ENCODE assay signal across 15 cellular contexts in the genomic region with DNA sequence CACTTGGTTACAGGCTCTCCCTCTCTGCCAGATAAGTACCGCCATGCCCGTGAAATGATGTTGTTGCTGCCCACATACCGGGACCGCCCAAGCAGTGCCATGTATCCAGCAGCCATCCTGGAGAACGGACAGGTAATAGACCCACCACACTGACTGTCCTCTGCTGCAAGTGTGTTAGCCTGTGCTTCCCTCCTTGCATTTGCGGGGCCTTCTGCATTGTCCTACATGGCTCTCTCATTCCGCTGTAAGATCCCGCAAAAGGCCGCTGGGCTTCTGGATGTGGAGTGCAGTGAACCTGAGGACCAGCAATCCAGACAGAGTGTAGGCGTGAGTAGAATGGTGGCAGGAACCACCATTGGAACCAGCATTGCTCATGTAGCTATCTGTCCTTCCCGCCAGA. TPM values are rescaled to one million over a fixed set of nuclear protein-coding genes. Genes with fewer than 3 reads are reported as not detected.
DNase-seq lines count a peak whose midpoint lies in the region; ATAC-seq and TF ChIP-seq lines count a peak whose summit lies in the region.
"Had no signal": no experiment of that assay in that cellular context is flagged by ENCODE, and none has a peak within 500 bp of the region (broad histone marks: within the 10 kb centered on the region; RNA-seq: fewer than 3 reads in every experiment).

No MANE protein-coding gene starts in this region.

- H3K4ac ChIP-seq in IMR-90 (ENCODE audit: low read depth, low read length): no peak overlapping the region

- H2BK20ac ChIP-seq in IMR-90 (ENCODE audit: low read depth, low read length): no peak overlapping the region

- H3K4me1 ChIP-seq in IMR-90 (ENCODE audit: control insufficient read depth, insufficient read depth, low read length) (no peaks in the 10 kb centered on the region), aorta (ENCODE audit: control insufficient read depth in 1 of 2, insufficient read depth in 2 of 2, low read length in 2 of 2) (no peaks in the 10 kb centered on the region)

- H2AK9ac ChIP-seq in IMR-90 (replicated peaks; ENCODE audit: low read depth, low read length, poor library complexity): no peak overlapping the region

- no peak overlapping the region for H2BK15ac ChIP-seq in IMR-90 (ENCODE audit: low read depth, low read length)

- TF ChIP-seq CTCF in IMR-90 (conservative IDR thresholded peaks at IDR 0.05; ENCODE audit: low read depth, low read length): no peak
- TF ChIP-seq CTCF in glutamatergic neuron (IDR thresholded peaks at IDR 0.05; ENCODE audit: partially characterized antibody, unreplicated experiment): no peak

- H3K4me3 ChIP-seq in IMR-90 (ENCODE audit: insufficient read depth, low read depth, low read length) (no peak overlapping the region), aorta (ENCODE audit: low read length in 2 of 2) (no peak overlapping the region)
- H3K4me3 ChIP-seq: BLaER1, GM23338 had no signal

- H2BK120ac ChIP-seq in IMR-90 (ENCODE audit: low read depth, low read length): no peak overlapping the region

- no peak overlapping the region for H3K18ac ChIP-seq in IMR-90 (ENCODE audit: low read depth, low read length)

- H3K9me1 ChIP-seq in IMR-90 (ENCODE audit: insufficient read depth, low read length): no peaks in the 10 kb centered on the region

- WGBS in IMR-90 (ENCODE audit: extremely low coverage in 2 of 2, insufficient read length in 1 of 2), 2 experiments: 81% methylated on average over 5 of the region's 11 CpGs; no CpG with 5 or more reads in 1 of the 2 experiments
- 93 to 94% methylated on average over 11 of the region's 11 CpGs for WGBS in aorta, 2 donors

- H3K9me3 Mint-ChIP-seq in activated T-cell treated with anti-CD3 and anti-CD28 coated beads, Interleukin-2, amount 50 U/mL, for 24 hours: no peaks in the 10 kb centered on the region
- peaks cover 7% of the 10 kb centered on the region for H3K9me3 Mint-ChIP-seq in glutamatergic neuron (ENCODE audit: unreplicated experiment)
- H3K9me3 Mint-ChIP-seq: CD8-positive, alpha-beta T cell; GM23338 had no signal

- dilution Hi-C loops in IMR-90 (cut with HindIII; ENCODE audit: low sequenced_read_pairs, unreplicated experiment): loop anchor here (25.0 kb wide), 1 partner anchor 262 kb away; no protein-coding TSS in a partner anchor

- no peak overlapping the region for H4K91ac ChIP-seq in IMR-90 (ENCODE audit: insufficient read depth, low read depth, low read length)

- no peak overlapping the region for H3K23ac ChIP-seq in IMR-90 (ENCODE audit: low read depth, low read length)

- DNase-seq in activated T-cell treated with anti-CD3 and anti-CD28 coated beads, Interleukin-2, amount 50 U/mL, for 24 hours: peak; percentile 24
- no peak for DNase-seq in activated T-cell treated with anti-CD3 and anti-CD28 coated beads, Interleukin-2, amount 50 U/mL, for 1 hour
- DNase-seq in IMR-90 (no peak), glutamatergic neuron (peak; percentile 2), aorta (peak; percentile 18 to 38), OCI-M2 (lab: John Stamatoyannopoulos, UW; ENCODE audit: unreplicated experiment) (no peak)
- DNase-seq: 8988T; Calu3; CD8-positive, alpha-beta T cell; DMS79 treated with DMSO at 0.1 percent for 48 hours; GF-D8; HCEC 1CT had no signal

- H3K14ac ChIP-seq in IMR-90 (replicated peaks; ENCODE audit: low read depth, low read length): no peak overlapping the region

- no peaks in the 10 kb centered on the region for H3K36me3 Mint-ChIP-seq in activated T-cell treated with anti-CD3 and anti-CD28 coated beads, Interleukin-2, amount 50 U/mL, for 24 hours (ENCODE audit: low read depth)
- H3K36me3 Mint-ChIP-seq in glutamatergic neuron (ENCODE audit: unreplicated experiment): peaks cover 5% of the 10 kb centered on the region
- H3K36me3 Mint-ChIP-seq: CD8-positive, alpha-beta T cell had no signal

- peaks cover 2% of the 10 kb centered on the region for H3K4me1 Mint-ChIP-seq in activated T-cell treated with anti-CD3 and anti-CD28 coated beads, Interleukin-2, amount 50 U/mL, for 24 hours (ENCODE audit: low read depth)
- peaks cover 6% of the 10 kb centered on the region for H3K4me1 Mint-ChIP-seq in glutamatergic neuron (ENCODE audit: low read depth, unreplicated experiment)
- H3K4me1 Mint-ChIP-seq: GM23338 had no signal

- no peak for TF ChIP-seq POLR2A in IMR-90 (IDR thresholded peaks at IDR 0.05; ENCODE audit: low read depth, low read length)

- no peaks in the 10 kb centered on the region for H3K79me1 ChIP-seq in IMR-90 (ENCODE audit: low read depth in 1 of 2, low read length in 2 of 2)

- no peak overlapping the region for H3K4me3 Mint-ChIP-seq in activated T-cell treated with anti-CD3 and anti-CD28 coated beads, Interleukin-2, amount 50 U/mL, for 24 hours
- no peak overlapping the region for H3K4me3 Mint-ChIP-seq in glutamatergic neuron (ENCODE audit: unreplicated experiment)
- H3K4me3 Mint-ChIP-seq: CD8-positive, alpha-beta T cell; GM23338 had no signal

- H3K9ac ChIP-seq in IMR-90 (ENCODE audit: low read depth, low read length): no peak overlapping the region
- H3K9ac ChIP-seq: BLaER1 had no signal

- H4K5ac ChIP-seq in IMR-90 (ENCODE audit: low read depth, low read length): no peak overlapping the region

- H3K27ac ChIP-seq in IMR-90 (ENCODE audit: insufficient read depth, low read length): no peak overlapping the region
- no peak overlapping the region for H3K27ac ChIP-seq in aorta (ENCODE audit: low read depth in 1 of 2, low read length in 2 of 2)
- H3K27ac ChIP-seq: BLaER1 had no signal

- no peak overlapping the region for H3K4me2 ChIP-seq in IMR-90 (ENCODE audit: low read depth, low read length)
- H3K4me2 ChIP-seq: BLaER1, GM23338 had no signal

- H4K20me1 ChIP-seq in IMR-90 (ENCODE audit: insufficient read depth, low read length): no peaks in the 10 kb centered on the region
- H4K20me1 ChIP-seq: BLaER1 had no signal

- no peak for TF ChIP-seq RAD21 in IMR-90 (IDR thresholded peaks at IDR 0.05; ENCODE audit: low read length)

- no peak overlapping the region for H3K27ac Mint-ChIP-seq in activated T-cell treated with anti-CD3 and anti-CD28 coated beads, Interleukin-2, amount 50 U/mL, for 24 hours
- H3K27ac Mint-ChIP-seq in glutamatergic neuron (ENCODE audit: unreplicated experiment): no peak overlapping the region
- H3K27ac Mint-ChIP-seq: CD8-positive, alpha-beta T cell; GM23338 had no signal

- H3K9me3 ChIP-seq in IMR-90 (ENCODE audit: control insufficient read depth, insufficient read depth, low read length) (no peaks in the 10 kb centered on the region), aorta (ENCODE audit: control insufficient read depth, low read length) (no peaks in the 10 kb centered on the region)
- H3K9me3 ChIP-seq: BLaER1 had no signal

- peak overlapping the region; percentile 47 for H2AFZ ChIP-seq in IMR-90 (replicated peaks; ENCODE audit: low read length, poor library complexity)
- H2AFZ ChIP-seq: GM23338 had no signal

- no peak overlapping the region for H2BK5ac ChIP-seq in IMR-90 (ENCODE audit: low read depth, low read length, poor library complexity, severe bottlenecking)

- POLR2A ChIA-PET in IMR-90 (lab: Charles Lee; ENCODE audit: unreplicated experiment): no interaction called here

- no peaks in the 10 kb centered on the region for H3K27me3 Mint-ChIP-seq in activated T-cell treated with anti-CD3 and anti-CD28 coated beads, Interleukin-2, amount 50 U/mL, for 24 hours
- H3K27me3 Mint-ChIP-seq in glutamatergic neuron (ENCODE audit: unreplicated experiment): peaks cover 2% of the 10 kb centered on the region

- CTCF ChIA-PET in IMR-90 (lab: Yijun Ruan, JAX): no interaction called here

- BruUV-seq in IMR-90 (replicated peaks; lab: Mats Ljungman, UMichigan): no TSS peak

- intact Hi-C loops in IMR-90 (cut with micrococcal nuclease): no loop called here
- intact Hi-C loops in aorta (cut with DNase I): loop anchor here (5.0 to 10.0 kb wide), 4 partner anchors 267 to 800 kb away; a partner anchor contains a TSS

- H2AK5ac ChIP-seq in IMR-90 (ENCODE audit: low read depth, low read length): no peak overlapping the region

- H3K36me3 ChIP-seq in IMR-90 (ENCODE audit: control insufficient read depth, insufficient read depth, low read length) (no peaks in the 10 kb centered on the region), aorta (ENCODE audit: control insufficient read depth in 1 of 2, insufficient read depth in 2 of 2, low read length in 1 of 2) (no peaks in the 10 kb centered on the region)
- H3K36me3 ChIP-seq: BLaER1 had no signal

- peaks cover 12% of the 10 kb centered on the region for H3K27me3 ChIP-seq in IMR-90 (ENCODE audit: control insufficient read depth, insufficient read depth, low read length)
- no peaks in the 10 kb centered on the region for H3K27me3 ChIP-seq in aorta (ENCODE audit: control insufficient read depth in 1 of 2, insufficient read depth in 2 of 2, low read length in 1 of 2)
- H3K27me3 ChIP-seq: BLaER1 had no signal

- in situ Hi-C loops in IMR-90 (cut with MboI; ENCODE audit: low sequenced_read_pairs): loop anchor here (5.0 to 10.0 kb wide), 4 partner anchors 277 to 802 kb away; a partner anchor contains a TSS

- ATAC-seq in IMR-90 (ENCODE audit: low read depth) (no peak), aorta (ENCODE audit: low FRiP score) (no peak), HG02884 (IDR thresholded peaks at IDR 0.05; ENCODE audit: unreplicated experiment) (no peak)
- ATAC-seq: CD8-positive, alpha-beta T cell; GM23338 had no signal

- H3K56ac ChIP-seq in IMR-90 (ENCODE audit: extremely low read depth, insufficient read depth, low read length): no peak overlapping the region

- no peak overlapping the region for H4K8ac ChIP-seq in IMR-90 (ENCODE audit: low read depth in 2 of 2, low read length in 2 of 2)

TF ChIP-seq in IMR-90, 13 proteins besides CTCF, POLR2A, EP300 and RAD21 (continues in another document):
- no peak for TF ChIP-seq MAFK (IDR thresholded peaks at IDR 0.05; ENCODE audit: low read depth, low read length)
- TF ChIP-seq NFE2L2 (IDR thresholded peaks at IDR 0.05; ENCODE audit: low read depth, low read length): no peak
- TF ChIP-seq BHLHE40 (IDR thresholded peaks at IDR 0.05; ENCODE audit: low read depth, low read length): no peak
- no peak for TF ChIP-seq CEBPB (IDR thresholded peaks at IDR 0.05; ENCODE audit: low read depth, low read length)
- no peak for TF ChIP-seq SMC3 (IDR thresholded peaks at IDR 0.05; ENCODE audit: low read depth, low read length)
- TF ChIP-seq RCOR1 (IDR thresholded peaks at IDR 0.05; ENCODE audit: insufficient replicate concordance, low read length): no peak

RNA-seq across cellular contexts. Expression of a gene that starts 10.6 kb away (rescaled TPM):
- total RNA-seq in IMR-90 (2012; rRNA removed) (65.4 and 78.9 TPM in 2 replicates), glutamatergic neuron (ENCODE audit: unreplicated experiment) (104 TPM), aorta (100 to 1,000 TPM in 1 of 2 donors, 10 to 100 TPM in 1; 78.9 to 108 TPM)
- polyA plus RNA-seq in IMR-90 (2012; rRNA removed) (122 and 131 TPM in 2 replicates), aorta (10 to 100 TPM; 47.7 to 67.1 TPM)
- 40.5 and 61.4 TPM in 2 replicates for polyA plus RNA-seq in IMR-90 (2012; cell fraction: cytosol; rRNA removed)
- polyA plus RNA-seq in IMR-90 (2012; cell fraction: nucleus; rRNA removed; ENCODE audit: low replicate concordance): 7.3 and 37.0 TPM in 2 replicates

RNA-seq across cellular contexts. Expression of a gene that starts 16.6 kb away (rescaled TPM):
- total RNA-seq in IMR-90 (2012; rRNA removed) (17.2 and 17.4 TPM in 2 replicates), glutamatergic neuron (ENCODE audit: unreplicated experiment) (52.5 TPM), aorta (10 to 100 TPM; 22.4 to 25.4 TPM)
- polyA plus RNA-seq in IMR-90 (2012; rRNA removed) (15.0 and 16.2 TPM in 2 replicates), aorta (1 to 10 TPM; 6.9 to 10.0 TPM)
- polyA plus RNA-seq in IMR-90 (2012; cell fraction: cytosol; rRNA removed): 16.0 and 21.0 TPM in 2 replicates
- polyA plus RNA-seq in IMR-90 (2012; cell fraction: nucleus; rRNA removed; ENCODE audit: low replicate concordance): 7.4 and 10.0 TPM in 2 replicates

Comparison
In these comparisons a context has a peak if more than half of its experiments do, and no peak if none do; other contexts are left out.
1. DNase-seq: peak in activated T-cell treated with anti-CD3 and anti-CD28 coated beads, Interleukin-2, amount 50 U/mL, for 24 hours (single experiment), glutamatergic neuron (single experiment) and aorta (2 of 2); none in activated T-cell treated with anti-CD3 and anti-CD28 coated beads, Interleukin-2, amount 50 U/mL, for 1 hour (single experiment), IMR-90 (single experiment) and OCI-M2 (single experiment).